In the genomic region with DNA sequence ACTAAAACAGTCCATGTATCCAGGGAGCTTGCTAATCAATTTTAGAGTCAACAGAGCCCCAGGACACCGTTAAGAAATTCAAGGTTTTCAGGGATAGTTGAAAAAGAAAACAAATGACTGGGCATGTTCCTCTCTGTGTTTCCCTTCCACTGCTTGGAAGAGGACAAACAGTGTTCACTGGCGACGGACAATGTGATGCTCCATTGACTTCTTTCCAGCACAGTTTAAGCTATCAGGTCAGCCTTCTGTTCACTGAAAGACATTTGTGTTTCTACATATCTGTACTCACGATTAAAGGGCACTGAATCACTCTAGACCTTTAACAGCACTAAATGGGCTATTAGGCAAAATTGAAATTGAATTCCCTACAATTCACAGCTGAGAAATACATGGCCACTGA, we compare ENCODE assay signal across 22 cellular contexts.
DNase-seq lines count a peak whose midpoint lies in the region; ATAC-seq and TF ChIP-seq lines count a peak whose summit lies in the region.
"Had no signal": no experiment of that assay in that cellular context is flagged by ENCODE, and none has a peak within 500 bp of the region (broad histone marks: within the 10 kb centered on the region; RNA-seq: fewer than 3 reads in every experiment).

No MANE protein-coding gene starts in this region.

- H3K9me3 ChIP-seq in testis = no peaks in the 10 kb centered on the region
- H3K9me3 ChIP-seq: MG63 had no signal

- WGBS in testis, 2 donors = 45 to 63% methylated on average over 4 of the region's 4 CpGs

- H3K36me3 ChIP-seq in testis (ENCODE audit: low read depth, missing control alignments) = no peaks in the 10 kb centered on the region
- H3K36me3 ChIP-seq: MG63 had no signal

- peak overlapping the region in 1 of 2 donors; percentile 25 for H3K27ac ChIP-seq in testis
- H3K27ac ChIP-seq: 22Rv1, GM23248 had no signal

- DNase-seq in NCI-H146 (lab: John Stamatoyannopoulos, UW) (peak; percentile 14), NCI-H146 treated with DMSO at 0.1 percent for 48 hours (lab: John Stamatoyannopoulos, UW; ENCODE audit: unreplicated experiment) (no peak), cerebellar cortex (ENCODE audit: low spot score) (peak; percentile 80), left lobe of liver (ENCODE audit: low spot score) (peak; percentile 47), testis (peak; percentile 25), retina (no peak), NCI-H1092 (lab: John Stamatoyannopoulos, UW) (no peak)
- no peak for DNase-seq in stimulated activated naive CD8-positive, alpha-beta T cell treated with anti-CD3 and anti-CD28 coated beads, Interleukin-15, Interleukin-2, amounts not matched to agents 100 U/mL and 50 U/mL, for 24 hours
- DNase-seq: DMS 273 treated with DMSO at 0.1 percent for 48 hours, DND-41, GM23248, Kasumi-1, MG63, NCI-H1048, NCI-H1436 treated with DMSO at 0.1 percent for 48 hours, NCI-H2081 treated with DMSO at 0.1 percent for 48 hours, NCI-H510A, NCI-H774, OCI-M1, SIG-M5 had no signal

- TF ChIP-seq CTCF in testis (IDR thresholded peaks at IDR 0.05) = no peak

- TF ChIP-seq POLR2A in testis (IDR thresholded peaks at IDR 0.05) = no peak

- no peaks in the 10 kb centered on the region for H3K27me3 ChIP-seq in testis
- H3K27me3 ChIP-seq: MG63 had no signal

- peak; percentile 95 for ATAC-seq in left lobe of liver
- ATAC-seq in stimulated activated naive CD8-positive, alpha-beta T cell treated with anti-CD3 and anti-CD28 coated beads, Interleukin-15, Interleukin-2, amounts not matched to agents 100 U/mL and 50 U/mL, for 24 hours = no peak
- ATAC-seq: HCT116 had no signal

- H3K4me1 ChIP-seq in testis = no peaks in the 10 kb centered on the region

- intact Hi-C loops in testis (cut with DNase I; ENCODE audit: low total_unique reads) = no loop called here

- no peak overlapping the region for H3K4me3 ChIP-seq in testis
- H3K4me3 ChIP-seq: GM23248, MG63 had no signal

Comparison
In these comparisons a context has a peak if more than half of its experiments do, and no peak if none do; other contexts are left out.
1. DNase-seq: peak in NCI-H146 (single experiment), cerebellar cortex (single experiment), left lobe of liver (single experiment) and testis (single experiment); none in NCI-H146 treated with DMSO at 0.1 percent for 48 hours (single experiment), retina (single experiment), stimulated activated naive CD8-positive, alpha-beta T cell treated with anti-CD3 and anti-CD28 coated beads, Interleukin-15, Interleukin-2, amounts not matched to agents 100 U/mL and 50 U/mL, for 24 hours (single experiment) and NCI-H1092 (single experiment).